Comparison of ENCODE assay signal across 14 cellular contexts in the genomic region with DNA sequence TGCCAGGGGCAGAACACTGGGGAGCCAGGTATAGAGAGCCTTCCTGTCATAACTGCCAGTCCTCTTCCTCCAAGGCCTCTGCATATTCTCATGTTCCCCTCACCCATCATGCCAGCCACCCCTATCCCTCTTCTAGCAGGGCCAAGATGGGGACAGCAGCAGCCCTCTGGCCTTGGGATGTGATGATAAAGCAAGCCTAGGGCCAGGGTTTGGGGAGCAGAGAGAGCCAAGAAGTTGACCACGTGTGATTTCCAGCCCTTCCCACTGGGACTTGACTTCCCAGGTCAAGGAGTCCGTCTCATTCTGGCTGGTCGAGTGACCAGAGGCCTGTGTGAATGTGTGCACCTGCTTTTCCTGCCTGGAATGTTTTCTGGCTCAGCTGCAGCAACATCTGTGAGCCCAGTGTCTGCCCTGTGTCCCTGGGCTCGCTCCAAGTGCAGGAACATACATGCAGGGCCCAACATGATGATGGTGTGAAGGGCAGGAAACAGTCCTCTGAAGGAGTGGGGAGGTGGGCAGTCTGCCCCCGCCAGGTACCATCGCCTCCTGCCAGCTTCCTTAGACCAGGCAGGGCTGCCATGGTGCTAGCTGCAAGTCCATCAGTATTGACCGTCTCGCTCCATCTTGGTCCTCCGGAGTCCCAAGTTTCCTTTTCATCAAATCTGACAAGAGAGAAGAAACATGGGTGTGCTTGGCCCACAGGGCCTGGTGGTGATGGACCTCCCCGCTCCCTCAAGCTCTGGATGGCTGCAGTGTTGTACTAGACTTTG. TPM values are rescaled to one million over a fixed set of nuclear protein-coding genes. Genes with fewer than 3 reads are reported as not detected.
DNase-seq lines count a peak whose midpoint lies in the region; ATAC-seq and TF ChIP-seq lines count a peak whose summit lies in the region.
"Had no signal": no experiment of that assay in that cellular context is flagged by ENCODE, and none has a peak within 500 bp of the region (broad histone marks: within the 10 kb centered on the region; RNA-seq: fewer than 3 reads in every experiment).

No MANE protein-coding gene starts in this region.

- POLR2A ChIA-PET in IMR-90 (lab: Charles Lee; ENCODE audit: unreplicated experiment) = no interaction called here

- peaks cover 26 to 71% (median 40%) of the 10 kb centered on the region in 10 experiments for H3K4me1 ChIP-seq in BLaER1 treated with 17β-estradiol and CSF1 and Interleukin-3, amounts not matched to agents 10 nM and 100 nM
- H3K4me1 ChIP-seq in IMR-90 (ENCODE audit: control insufficient read depth, insufficient read depth, low read length) (peaks cover 4% of the 10 kb centered on the region; the same call in 1 of the 2 replicates), osteoblast (ENCODE audit: insufficient read depth, low read length) (peaks cover 16% of the 10 kb centered on the region)

- H2AFZ ChIP-seq in IMR-90 (replicated peaks; ENCODE audit: low read length, poor library complexity) (peak overlapping the region; percentile 23), osteoblast (ENCODE audit: low read length) (no peak overlapping the region)

- H3K9me3 ChIP-seq in BLaER1 treated with 17β-estradiol and CSF1 and Interleukin-3, amounts not matched to agents 10 nM and 100 nM (replicated peaks in 1 of 11) = no peaks in the 10 kb centered on the region
- H3K9me3 ChIP-seq in IMR-90 (ENCODE audit: control insufficient read depth, insufficient read depth, low read length) (no peaks in the 10 kb centered on the region), osteoblast (ENCODE audit: low read depth, low read length) (no peaks in the 10 kb centered on the region)

- H3K4me2 ChIP-seq in BLaER1 treated with 17β-estradiol and CSF1 and Interleukin-3, amounts not matched to agents 10 nM and 100 nM = peak overlapping the region; percentile 54 to 88 (median 68)
- H3K4me2 ChIP-seq in IMR-90 (ENCODE audit: low read depth, low read length) (no peak overlapping the region), osteoblast (ENCODE audit: insufficient read depth, low read length) (no peak overlapping the region)

- no peak overlapping the region for H2BK15ac ChIP-seq in IMR-90 (ENCODE audit: low read depth, low read length)

- H2AK5ac ChIP-seq in IMR-90 (ENCODE audit: low read depth, low read length) = no peak overlapping the region

- no peaks in the 10 kb centered on the region for H3K27me3 ChIP-seq in BLaER1 treated with 17β-estradiol and CSF1 and Interleukin-3, amounts not matched to agents 10 nM and 100 nM
- H3K27me3 ChIP-seq in IMR-90 (ENCODE audit: control insufficient read depth, insufficient read depth, low read length) (no peaks in the 10 kb centered on the region), dorsolateral prefrontal cortex (no peaks in the 10 kb centered on the region), osteoblast (ENCODE audit: insufficient read depth, low read length) (no peaks in the 10 kb centered on the region)

- DNase-seq in IMR-90 = no peak
- no peak for DNase-seq in dorsolateral prefrontal cortex
- peak; percentile 62 for DNase-seq in osteoblast (ENCODE audit: insufficient read length, low spot score, missing footprints)
- no peak for DNase-seq in left lobe of liver (ENCODE audit: low spot score)
- DNase-seq: erythroblast, NCI-H1105, NCI-H526, SHP77 treated with DMSO at 0.1 percent for 48 hours had no signal

- peaks cover 28 to 70% (median 45%) of the 10 kb centered on the region in 11 experiments for H3K36me3 ChIP-seq in BLaER1 treated with 17β-estradiol and CSF1 and Interleukin-3, amounts not matched to agents 10 nM and 100 nM
- H3K36me3 ChIP-seq in IMR-90 (ENCODE audit: control insufficient read depth, insufficient read depth, low read length) = peaks cover 6% of the 10 kb centered on the region
- H3K36me3 ChIP-seq in osteoblast (ENCODE audit: insufficient read depth, low read length) = peaks cover 6% of the 10 kb centered on the region

- ATAC-seq in IMR-90 (ENCODE audit: low read depth) (no peak), HG03039 (IDR thresholded peaks at IDR 0.05; ENCODE audit: unreplicated experiment) (no peak), HG03571 (IDR thresholded peaks at IDR 0.05; ENCODE audit: unreplicated experiment) (no peak), left lobe of liver (no peak), GM19397 (IDR thresholded peaks at IDR 0.05; ENCODE audit: unreplicated experiment) (no peak)

- H3K14ac ChIP-seq in IMR-90 (replicated peaks; ENCODE audit: low read depth, low read length) = no peak overlapping the region

- TF ChIP-seq CTCF in IMR-90 (conservative IDR thresholded peaks at IDR 0.05; ENCODE audit: low read depth, low read length) (no peak), dorsolateral prefrontal cortex (IDR thresholded peaks at IDR 0.05 in 54 of 56, conservative IDR thresholded peaks at IDR 0.05 in 2 of 56; ENCODE audit: low read depth in 1 of 56, partially characterized antibody in 56 of 56) (no peak), osteoblast (IDR thresholded peaks at IDR 0.05; ENCODE audit: extremely low read depth, low read depth, low read length) (no peak)

- BruUV-seq in IMR-90 (replicated peaks; lab: Mats Ljungman, UMichigan) = TSS peak; percentile 62

- H2BK5ac ChIP-seq in IMR-90 (ENCODE audit: low read depth, low read length, poor library complexity, severe bottlenecking) = no peak overlapping the region

- no peak overlapping the region for H3K56ac ChIP-seq in IMR-90 (ENCODE audit: extremely low read depth, insufficient read depth, low read length)

- intact Hi-C loops in IMR-90 (cut with micrococcal nuclease) = no loop called here
- intact Hi-C loops in dorsolateral prefrontal cortex (cut with DNase I) = no loop called here

- dilution Hi-C loops in IMR-90 (cut with HindIII; ENCODE audit: low sequenced_read_pairs, unreplicated experiment) = no loop called here

- peak overlapping the region in 10 of 11 experiments; percentile 15 to 61 (median 48); a peak in 14 of 22 replicates for H3K27ac ChIP-seq in BLaER1 treated with 17β-estradiol and CSF1 and Interleukin-3, amounts not matched to agents 10 nM and 100 nM
- H3K27ac ChIP-seq in IMR-90 (ENCODE audit: insufficient read depth, low read length) = no peak overlapping the region
- peak overlapping the region in 58 of 59 donors; percentile 13 to 95 (median 86) for H3K27ac ChIP-seq in dorsolateral prefrontal cortex
- H3K27ac ChIP-seq in osteoblast (ENCODE audit: low read depth, low read length) = no peak overlapping the region

- no peak overlapping the region for H4K8ac ChIP-seq in IMR-90 (ENCODE audit: low read depth in 2 of 2, low read length in 2 of 2)

- H3K79me2 ChIP-seq in osteoblast (ENCODE audit: insufficient read depth, low read length) = no peaks in the 10 kb centered on the region

- no peaks in the 10 kb centered on the region for H3K79me1 ChIP-seq in IMR-90 (ENCODE audit: low read depth in 1 of 2, low read length in 2 of 2)

- 0 out of 22 replicates have a peak, but pooled peaks cover 0 to 25% (median 0%) of the 10 kb centered on the region in 11 experiments for H4K20me1 ChIP-seq in BLaER1 treated with 17β-estradiol and CSF1 and Interleukin-3, amounts not matched to agents 10 nM and 100 nM
- no peaks in the 10 kb centered on the region for H4K20me1 ChIP-seq in IMR-90 (ENCODE audit: insufficient read depth, low read length)
- no peaks in the 10 kb centered on the region for H4K20me1 ChIP-seq in osteoblast (ENCODE audit: insufficient read depth, low read length)

- no peak overlapping the region for H2BK20ac ChIP-seq in IMR-90 (ENCODE audit: low read depth, low read length)

- 60% methylated on average over 1 of the region's 10 CpGs; no CpG with 5 or more reads in 1 of the 2 experiments for WGBS in IMR-90 (ENCODE audit: extremely low coverage in 2 of 2, insufficient read length in 1 of 2), 2 experiments

- no peak overlapping the region for H3K18ac ChIP-seq in IMR-90 (ENCODE audit: low read depth, low read length)

- H2BK120ac ChIP-seq in IMR-90 (ENCODE audit: low read depth, low read length) = no peak overlapping the region

- peaks cover 2% of the 10 kb centered on the region; the same call in 1 of the 2 replicates for H3K9me1 ChIP-seq in IMR-90 (ENCODE audit: insufficient read depth, low read length)

- CTCF ChIA-PET in IMR-90 (lab: Yijun Ruan, JAX) = no interaction called here

- H3K4me3 ChIP-seq in BLaER1 treated with 17β-estradiol and CSF1 and Interleukin-3, amounts not matched to agents 10 nM and 100 nM = peak overlapping the region in 1 of 10 experiments; percentile 15; a peak in 1 of 20 replicates
- H3K4me3 ChIP-seq in IMR-90 (ENCODE audit: insufficient read depth, low read depth, low read length) (no peak overlapping the region), dorsolateral prefrontal cortex (no peak overlapping the region), osteoblast (ENCODE audit: insufficient read depth, low read length) (no peak overlapping the region)

- no peak overlapping the region for H4K5ac ChIP-seq in IMR-90 (ENCODE audit: low read depth, low read length)

- no peak for TF ChIP-seq POLR2A in IMR-90 (IDR thresholded peaks at IDR 0.05; ENCODE audit: low read depth, low read length)

- peak overlapping the region; percentile 60 for H2AK9ac ChIP-seq in IMR-90 (replicated peaks; ENCODE audit: low read depth, low read length, poor library complexity)

- no peak overlapping the region for H3K23ac ChIP-seq in IMR-90 (ENCODE audit: low read depth, low read length)

- in situ Hi-C loops in IMR-90 (cut with MboI; ENCODE audit: low sequenced_read_pairs) = loop anchor here (5.0 kb wide), 1 partner anchor 65 kb away; no protein-coding TSS in a partner anchor

- peak overlapping the region in 8 of 11 experiments; percentile 4 to 61 (median 46); a peak in 12 of 22 replicates for H3K9ac ChIP-seq in BLaER1 treated with 17β-estradiol and CSF1 and Interleukin-3, amounts not matched to agents 10 nM and 100 nM
- H3K9ac ChIP-seq in IMR-90 (ENCODE audit: low read depth, low read length) = no peak overlapping the region

- no peak overlapping the region for H4K91ac ChIP-seq in IMR-90 (ENCODE audit: insufficient read depth, low read depth, low read length)

- no peak overlapping the region for H3K4ac ChIP-seq in IMR-90 (ENCODE audit: low read depth, low read length)

- TF ChIP-seq RAD21 in IMR-90 (IDR thresholded peaks at IDR 0.05; ENCODE audit: low read length) = no peak

RNA-seq across cellular contexts. Expression of a gene that starts 21.0 kb away (rescaled TPM):
- total RNA-seq in IMR-90 (2012; rRNA removed) (1.9 and 2.0 TPM in 2 replicates), dorsolateral prefrontal cortex (10 to 100 TPM; 19.4 to 63.3 (median 33.9) TPM), osteoblast (4.0 and 5.6 TPM in 2 replicates), left lobe of liver (3.0 TPM)
- polyA plus RNA-seq in IMR-90 (2012; rRNA removed) = 9.5 and 9.6 TPM in 2 replicates
- polyA plus RNA-seq in IMR-90 (2012; cell fraction: cytosol; rRNA removed) = 5.5 TPM in 2 replicates
- polyA plus RNA-seq in IMR-90 (2012; cell fraction: nucleus; rRNA removed; ENCODE audit: low replicate concordance) = 22.8 and 31.0 TPM in 2 replicates

RNA-seq across cellular contexts. Expression of a gene that starts 30.4 kb away (rescaled TPM):
- 3.6 and 4.1 TPM in 2 replicates for total RNA-seq in IMR-90 (2012; rRNA removed)
- 8.4 and 10.0 TPM in 2 replicates for polyA plus RNA-seq in IMR-90 (2012; rRNA removed)
- polyA plus RNA-seq in IMR-90 (2012; cell fraction: cytosol; rRNA removed) = 5.4 and 7.7 TPM in 2 replicates
- polyA plus RNA-seq in IMR-90 (2012; cell fraction: nucleus; rRNA removed; ENCODE audit: low replicate concordance) = 23.8 and 32.6 TPM in 2 replicates
- total RNA-seq in dorsolateral prefrontal cortex = 10 to 100 TPM; 25.7 to 56.1 (median 41.1) TPM
- 8.3 and 9.7 TPM in 2 replicates for total RNA-seq in osteoblast
- 22.2 TPM for total RNA-seq in left lobe of liver

RNA-seq across cellular contexts. Expression of a gene that starts 43.9 kb away (rescaled TPM):
- total RNA-seq in IMR-90 (2012; rRNA removed) (not detected in 2 replicates), dorsolateral prefrontal cortex (not detected), osteoblast (not detected in 2 replicates), left lobe of liver (not detected)
- polyA plus RNA-seq in IMR-90 (2012; rRNA removed) = not detected in 2 replicates
- polyA plus RNA-seq in IMR-90 (2012; cell fraction: cytosol; rRNA removed) = not detected in 2 replicates
- polyA plus RNA-seq in IMR-90 (2012; cell fraction: nucleus; rRNA removed; ENCODE audit: low replicate concordance) = not detected in 2 replicates
- total RNA-seq: HT1080 had no signal
- polyA plus RNA-seq: small intestine had no signal

Comparison
In these comparisons a context has a peak if more than half of its experiments do, and no peak if none do; other contexts are left out.
1. H3K27ac ChIP-seq: peak in BLaER1 treated with 17β-estradiol and CSF1 and Interleukin-3, amounts not matched to agents 10 nM and 100 nM (10 of 11) and dorsolateral prefrontal cortex (58 of 59); none in IMR-90 (single experiment) and osteoblast (single experiment).
2. H3K4me2 ChIP-seq: peak in BLaER1 treated with 17β-estradiol and CSF1 and Interleukin-3, amounts not matched to agents 10 nM and 100 nM (11 of 11); none in IMR-90 (single experiment) and osteoblast (single experiment).